Comparison of ENCODE assay signal across 1 cellular context in the genomic region with DNA sequence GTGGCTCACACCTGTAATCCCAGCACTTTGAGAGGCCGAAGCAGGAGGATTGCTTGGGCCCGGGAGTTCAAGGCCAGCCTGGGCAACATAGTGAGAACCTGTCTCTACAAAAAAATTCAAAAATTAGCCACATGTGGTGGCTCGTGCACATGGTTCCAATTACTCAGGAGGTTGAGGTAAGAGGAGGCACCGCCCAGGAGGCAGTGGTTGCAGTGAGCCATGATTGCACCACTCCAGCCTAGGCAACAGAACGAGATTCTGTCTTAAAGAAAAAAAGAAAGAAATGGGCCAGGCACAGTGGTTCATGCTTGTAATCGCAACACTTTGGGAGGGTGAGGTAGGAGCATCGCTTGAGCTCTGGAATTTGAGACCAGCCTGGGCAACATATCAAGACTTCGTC.
TF ChIP-seq lines count a peak whose summit lies in the region.

No MANE protein-coding gene starts in this region.

TF ChIP-seq in GM23338, 12 proteins besides CTCF, POLR2A, EP300 and RAD21 (continued from another document):
- TF ChIP-seq ZNF462 (CRISPR knock-in tag; IDR thresholded peaks at IDR 0.05), result no peak
